In the genomic region with DNA sequence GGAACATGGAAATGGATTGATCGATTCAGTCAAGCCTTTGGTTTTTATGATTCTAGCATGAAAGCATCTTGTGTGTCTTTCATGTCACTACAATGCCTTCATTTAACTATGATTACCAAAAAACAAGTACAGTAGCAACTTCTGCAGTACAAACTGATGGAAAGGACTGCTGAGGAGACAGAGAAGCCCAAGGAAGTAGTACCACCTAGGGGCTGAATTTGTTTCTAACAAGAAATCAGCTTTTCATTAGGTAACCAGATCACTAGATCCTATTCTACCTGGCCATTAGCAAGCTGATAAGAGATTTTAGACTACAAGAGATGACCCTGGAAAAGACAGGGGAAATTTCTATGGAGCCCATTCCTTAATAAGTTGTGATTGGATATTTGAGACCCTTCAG, we compare ENCODE assay signal across 1 cellular context.
TF ChIP-seq lines count a peak whose summit lies in the region.

No MANE protein-coding gene starts in this region.

TF ChIP-seq in GM12878, 131 proteins besides CTCF, POLR2A, EP300 and RAD21:
- TF ChIP-seq NBN (IDR thresholded peaks at IDR 0.05) (no peak), SMC3 (IDR thresholded peaks at IDR 0.05; ENCODE audit: borderline replicate concordance, low read length) (peak; percentile 73; the same call in 1 of the 2 replicates), CHD1 (IDR thresholded peaks at IDR 0.05; ENCODE audit: low read depth, low read length) (no peak)
- TF ChIP-seq, protein P1, sequence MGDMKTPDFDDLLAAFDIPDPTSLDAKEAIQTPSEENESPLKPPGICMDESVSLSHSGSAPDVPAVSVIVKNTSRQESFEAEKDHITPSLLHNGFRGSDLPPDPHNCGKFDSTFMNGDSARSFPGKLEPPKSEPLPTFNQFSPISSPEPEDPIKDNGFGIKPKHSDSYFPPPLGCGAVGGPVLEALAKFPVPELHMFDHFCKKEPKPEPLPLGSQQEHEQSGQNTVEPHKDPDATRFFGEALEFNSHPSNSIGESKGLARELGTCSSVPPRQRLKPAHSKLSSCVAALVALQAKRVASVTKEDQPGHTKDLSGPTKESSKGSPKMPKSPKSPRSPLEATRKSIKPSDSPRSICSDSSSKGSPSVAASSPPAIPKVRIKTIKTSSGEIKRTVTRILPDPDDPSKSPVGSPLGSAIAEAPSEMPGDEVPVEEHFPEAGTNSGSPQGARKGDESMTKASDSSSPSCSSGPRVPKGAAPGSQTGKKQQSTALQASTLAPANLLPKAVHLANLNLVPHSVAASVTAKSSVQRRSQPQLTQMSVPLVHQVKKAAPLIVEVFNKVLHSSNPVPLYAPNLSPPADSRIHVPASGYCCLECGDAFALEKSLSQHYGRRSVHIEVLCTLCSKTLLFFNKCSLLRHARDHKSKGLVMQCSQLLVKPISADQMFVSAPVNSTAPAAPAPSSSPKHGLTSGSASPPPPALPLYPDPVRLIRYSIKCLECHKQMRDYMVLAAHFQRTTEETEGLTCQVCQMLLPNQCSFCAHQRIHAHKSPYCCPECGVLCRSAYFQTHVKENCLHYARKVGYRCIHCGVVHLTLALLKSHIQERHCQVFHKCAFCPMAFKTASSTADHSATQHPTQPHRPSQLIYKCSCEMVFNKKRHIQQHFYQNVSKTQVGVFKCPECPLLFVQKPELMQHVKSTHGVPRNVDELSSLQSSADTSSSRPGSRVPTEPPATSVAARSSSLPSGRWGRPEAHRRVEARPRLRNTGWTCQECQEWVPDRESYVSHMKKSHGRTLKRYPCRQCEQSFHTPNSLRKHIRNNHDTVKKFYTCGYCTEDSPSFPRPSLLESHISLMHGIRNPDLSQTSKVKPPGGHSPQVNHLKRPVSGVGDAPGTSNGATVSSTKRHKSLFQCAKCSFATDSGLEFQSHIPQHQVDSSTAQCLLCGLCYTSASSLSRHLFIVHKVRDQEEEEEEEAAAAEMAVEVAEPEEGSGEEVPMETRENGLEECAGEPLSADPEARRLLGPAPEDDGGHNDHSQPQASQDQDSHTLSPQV (IDR thresholded peaks at IDR 0.05): 0 out of 2 replicates have a peak, but pooled peaks have one; percentile 12
- TF ChIP-seq, protein P2, sequence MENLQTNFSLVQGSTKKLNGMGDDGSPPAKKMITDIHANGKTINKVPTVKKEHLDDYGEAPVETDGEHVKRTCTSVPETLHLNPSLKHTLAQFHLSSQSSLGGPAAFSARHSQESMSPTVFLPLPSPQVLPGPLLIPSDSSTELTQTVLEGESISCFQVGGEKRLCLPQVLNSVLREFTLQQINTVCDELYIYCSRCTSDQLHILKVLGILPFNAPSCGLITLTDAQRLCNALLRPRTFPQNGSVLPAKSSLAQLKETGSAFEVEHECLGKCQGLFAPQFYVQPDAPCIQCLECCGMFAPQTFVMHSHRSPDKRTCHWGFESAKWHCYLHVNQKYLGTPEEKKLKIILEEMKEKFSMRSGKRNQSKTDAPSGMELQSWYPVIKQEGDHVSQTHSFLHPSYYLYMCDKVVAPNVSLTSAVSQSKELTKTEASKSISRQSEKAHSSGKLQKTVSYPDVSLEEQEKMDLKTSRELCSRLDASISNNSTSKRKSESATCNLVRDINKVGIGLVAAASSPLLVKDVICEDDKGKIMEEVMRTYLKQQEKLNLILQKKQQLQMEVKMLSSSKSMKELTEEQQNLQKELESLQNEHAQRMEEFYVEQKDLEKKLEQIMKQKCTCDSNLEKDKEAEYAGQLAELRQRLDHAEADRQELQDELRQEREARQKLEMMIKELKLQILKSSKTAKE (IDR thresholded peaks at IDR 0.05; ENCODE audit: low read depth, poor library complexity, severe bottlenecking): no peak
